Comparison of ENCODE assay signal across 8 cellular contexts in genomic region chr15:76311071-76311956, GRCh38. TPM values are rescaled to one million over a fixed set of nuclear protein-coding genes. Genes with fewer than 3 reads are reported as not detected.
DNase-seq lines count a peak whose midpoint lies in the region; ATAC-seq and TF ChIP-seq lines count a peak whose summit lies in the region.

ETFA (minus strand) TSS chr15:76311469; CDS start chr15:76311388, 81 bp downstream.

- TF ChIP-seq CTCF in AG04450 (IDR thresholded peaks at IDR 0.05; ENCODE audit: low read depth, low read length), result no peak
- TF ChIP-seq CTCF in WERI-Rb-1 (IDR thresholded peaks at IDR 0.05; ENCODE audit: low read depth, low read length), result no peak
- no peak for TF ChIP-seq CTCF in mammary epithelial cell (conservative IDR thresholded peaks at IDR 0.05 in 1 of 2, IDR thresholded peaks at IDR 0.05 in 1 of 2; ENCODE audit: extremely low read depth in 1 of 2, insufficient read depth in 1 of 2, low read depth in 1 of 2, low read length in 2 of 2)
- TF ChIP-seq CTCF in smooth muscle cell (IDR thresholded peaks at IDR 0.05; ENCODE audit: borderline replicate concordance, insufficient read depth, poor library complexity, severe bottlenecking), result no peak

- in situ Hi-C loops in mammary epithelial cell (cut with MboI; ENCODE audit: low sequenced_read_pairs in 2 of 2), result no loop called here

- H3K27me3 ChIP-seq in AG04450 (ENCODE audit: control insufficient read depth, insufficient read depth, low read length) (no peaks in the 10 kb centered on the region), WERI-Rb-1 (ENCODE audit: insufficient read depth, low read depth, severe bottlenecking) (no peaks in the 10 kb centered on the region), mammary epithelial cell (ENCODE audit: insufficient read depth, low read length) (no peaks in the 10 kb centered on the region), smooth muscle cell (ENCODE audit: low read depth) (no peaks in the 10 kb centered on the region)

- WGBS in mammary epithelial cell (ENCODE audit: low coverage, missing lambda C conversion rate), result 0% methylated on average over 3 of the region's 60 CpGs
- 2% methylated on average over 60 of the region's 60 CpGs for WGBS in smooth muscle cell (ENCODE audit: low lambda C conversion rate)

- H3K36me3 ChIP-seq in WERI-Rb-1, result peaks cover 17% of the 10 kb centered on the region
- no peaks in the 10 kb centered on the region for H3K36me3 ChIP-seq in mammary epithelial cell (ENCODE audit: insufficient read depth, low read length)
- H3K36me3 ChIP-seq in smooth muscle cell (ENCODE audit: low read depth), result no peaks in the 10 kb centered on the region

- H2AFZ ChIP-seq in mammary epithelial cell (ENCODE audit: low read depth, low read length), result peak within 1 kb of the TSS; percentile 98
- peak within 1 kb of the TSS; percentile 87 for H2AFZ ChIP-seq in smooth muscle cell (ENCODE audit: low read depth)

- H4K20me1 ChIP-seq in mammary epithelial cell (ENCODE audit: insufficient read depth, low read length) (no peaks in the 10 kb centered on the region), smooth muscle cell (ENCODE audit: low read depth) (peaks cover 41% of the 10 kb centered on the region)

- peak within 1 kb of the TSS; percentile 96 for H3K9ac ChIP-seq in mammary epithelial cell (ENCODE audit: insufficient read depth, low read length)
- H3K9ac ChIP-seq in smooth muscle cell (ENCODE audit: low read depth), result peak within 1 kb of the TSS; percentile 88

- POLR2A ChIA-PET in AG04450 (lab: Yijun Ruan, JAX), result interaction anchor here (1.1 kb wide), 1 partner anchor 25 kb away, joined by 7 read pairs; the partner anchor contains the start of gene ISL2

- BruUV-seq in mammary epithelial cell (replicated peaks; lab: Mats Ljungman, UMichigan), result no TSS peak

- H3F3A ChIP-seq in smooth muscle cell (ENCODE audit: low read depth), result no peaks in the 10 kb centered on the region

- dilution Hi-C loops in mammary epithelial cell (cut with HindIII; ENCODE audit: low sequenced_read_pairs), result no loop called here

- H3K4me3 ChIP-seq in AG04450 (ENCODE audit: low read depth, low read length), result peak within 1 kb of the TSS; percentile 90
- H3K4me3 ChIP-seq in WERI-Rb-1 (ENCODE audit: low read depth, low read length), result peak within 1 kb of the TSS; percentile 92
- H3K4me3 ChIP-seq in mammary epithelial cell (replicated peaks in 1 of 3; ENCODE audit: insufficient read depth in 1 of 3, low read depth in 2 of 3, low read length in 3 of 3), result peak within 1 kb of the TSS; percentile 90 to 91 (median 91)
- H3K4me3 ChIP-seq in smooth muscle cell, result peak within 1 kb of the TSS; percentile 74

- CTCF ChIA-PET in AG04450 (lab: Charles Lee) (no interaction called here), mammary epithelial cell (lab: Charles Lee; ENCODE audit: low non-redundant PET) (no interaction called here)

- intact Hi-C loops in mammary epithelial cell (cut with micrococcal nuclease), result loop anchor here (2.0 kb wide), 1 partner anchor 17 kb away; no protein-coding TSS in a partner anchor

- peaks cover 6% of the 10 kb centered on the region for H3K4me1 ChIP-seq in mammary epithelial cell (ENCODE audit: insufficient read depth, low read length)
- peaks cover 7% of the 10 kb centered on the region for H3K4me1 ChIP-seq in smooth muscle cell (ENCODE audit: low read depth)

- peak within 1 kb of the TSS; percentile 73 for H3K27ac ChIP-seq in AG04450 (ENCODE audit: low read depth, low read length)
- peak within 1 kb of the TSS; percentile 93 for H3K27ac ChIP-seq in WERI-Rb-1
- H3K27ac ChIP-seq in mammary epithelial cell (ENCODE audit: insufficient read depth, low read depth, low read length), result peak within 1 kb of the TSS; percentile 88
- peak within 1 kb of the TSS; percentile 77 for H3K27ac ChIP-seq in smooth muscle cell (ENCODE audit: low read depth)

- peak; percentile 73 for DNase-seq in AG04450 (ENCODE audit: low read depth, low spot score)
- peak; percentile 72 for DNase-seq in NCI-H2196 treated with DMSO at 0.1 percent for 48 hours (lab: John Stamatoyannopoulos, UW; ENCODE audit: unreplicated experiment)
- DNase-seq in WERI-Rb-1, result peak; percentile 98
- peak; percentile 92 for DNase-seq in mammary epithelial cell
- peak; percentile 100 for DNase-seq in iPS-NIHi7 (ENCODE audit: extremely low spot score)
- peak; percentile 79 for DNase-seq in smooth muscle cell (lab: John Stamatoyannopoulos, UW; ENCODE audit: unreplicated experiment)

- H3K4me2 ChIP-seq in mammary epithelial cell (ENCODE audit: insufficient read depth, low read depth, low read length) (peak within 1 kb of the TSS; percentile 89), smooth muscle cell (peak within 1 kb of the TSS; percentile 91)

- H3K79me2 ChIP-seq in mammary epithelial cell (ENCODE audit: insufficient read depth, low read length) (peaks cover 47% of the 10 kb centered on the region), smooth muscle cell (ENCODE audit: low read depth) (peaks cover 44% of the 10 kb centered on the region)

- peak; percentile 96 for ATAC-seq in GM18907 (IDR thresholded peaks at IDR 0.05; ENCODE audit: unreplicated experiment)
- peak; percentile 98 for ATAC-seq in HG03139 (IDR thresholded peaks at IDR 0.05; ENCODE audit: unreplicated experiment)

- H3K9me3 ChIP-seq in AG04450 (ENCODE audit: control insufficient read depth, insufficient read depth, low read length), result no peaks in the 10 kb centered on the region; the same call in 1 of the 2 replicates
- no peaks in the 10 kb centered on the region for H3K9me3 ChIP-seq in WERI-Rb-1 (ENCODE audit: severe bottlenecking)
- H3K9me3 ChIP-seq in mammary epithelial cell (replicated peaks; ENCODE audit: insufficient read depth, low read length), result no peaks in the 10 kb centered on the region
- H3K9me3 ChIP-seq in smooth muscle cell (replicated peaks; ENCODE audit: low read depth), result no peaks in the 10 kb centered on the region

RNA-seq across cellular contexts. Expression of gene ETFA, which starts in this region (rescaled TPM):
- polyA plus RNA-seq in AG04450 (2011; rRNA removed), result 152 and 208 TPM in 2 replicates
- 88.5 and 127 TPM in 2 replicates for polyA minus RNA-seq in AG04450 (2011; rRNA and poly(A)+ RNA removed)
- 100 to 1,000 TPM in 1 of 2 donors, 10 to 100 TPM in 1; 83.0 to 115 TPM for total RNA-seq in mammary epithelial cell
- 141 TPM for polyA plus RNA-seq in mammary epithelial cell
- 116 TPM for polyA minus RNA-seq in mammary epithelial cell
- total RNA-seq in smooth muscle cell, result 79.4 and 98.0 TPM in 2 replicates
- 110 and 119 TPM in 2 replicates for polyA plus RNA-seq in smooth muscle cell

Comparison
In these comparisons a context has a peak if more than half of its experiments do, and no peak if none do; other contexts are left out.
1. Peak in every context shown above with its lines: DNase-seq, ATAC-seq, H3K4me3 ChIP-seq and H3K27ac ChIP-seq.